ENCODE assay signal across 13 cellular contexts in the genomic region with DNA sequence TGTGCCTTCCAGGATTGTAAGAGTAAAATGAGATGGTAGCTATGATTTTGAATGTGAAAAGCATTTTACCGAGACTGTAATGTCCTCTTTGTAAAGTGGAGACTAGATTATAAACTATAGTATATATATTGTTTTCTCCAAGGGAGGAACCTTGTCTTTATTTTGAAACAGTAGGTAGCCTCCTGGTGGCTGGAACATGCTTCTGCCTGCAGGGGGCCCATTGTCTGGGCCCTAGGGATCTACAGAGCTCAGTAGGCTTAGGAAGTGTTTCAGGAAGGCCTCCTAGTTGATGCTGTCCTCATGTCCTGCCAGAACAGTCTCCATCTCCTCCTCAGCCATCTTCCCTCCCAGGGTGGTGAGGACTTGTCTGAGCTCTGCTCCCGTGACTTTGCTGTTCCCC. TPM values are rescaled to one million over a fixed set of nuclear protein-coding genes. Genes with fewer than 3 reads are reported as not detected.
DNase-seq lines count a peak whose midpoint lies in the region; ATAC-seq, FAIRE-seq and TF ChIP-seq lines count a peak whose summit lies in the region.
"Had no signal": no experiment of that assay in that cellular context is flagged by ENCODE, and none has a peak within 500 bp of the region (broad histone marks: within the 10 kb centered on the region; RNA-seq: fewer than 3 reads in every experiment).

No MANE protein-coding gene starts in this region.

- H3K27me3 Mint-ChIP-seq in activated CD8-positive, alpha-beta T cell treated with anti-CD3 and anti-CD28 coated beads for 36 hours, result no peaks in the 10 kb centered on the region
- H3K27me3 Mint-ChIP-seq in activated CD8-positive, alpha-beta T cell treated with anti-CD3 and anti-CD28 coated beads, Interleukin-2, amount 10 ng/mL, durations not matched to agents 7 days and 5 days (ENCODE audit: low read depth), result no peaks in the 10 kb centered on the region

- H3K27ac ChIP-seq in GM12878 (ENCODE audit: control insufficient read depth, insufficient read depth), result no peak overlapping the region
- H3K27ac ChIP-seq: coronary artery, parathyroid adenoma had no signal

- no peak overlapping the region for H3K27ac Mint-ChIP-seq in activated CD8-positive, alpha-beta T cell treated with anti-CD3 and anti-CD28 coated beads for 36 hours
- H3K27ac Mint-ChIP-seq in activated CD8-positive, alpha-beta T cell treated with anti-CD3 and anti-CD28 coated beads, Interleukin-2, amount 10 ng/mL, durations not matched to agents 7 days and 5 days, result no peak overlapping the region

- H3K27me3 ChIP-seq in GM12878 (replicated peaks in 1 of 2; ENCODE audit: control insufficient read depth in 2 of 2, insufficient read depth in 2 of 2, low read length in 1 of 2), result no peaks in the 10 kb centered on the region

- ATAC-seq in activated CD8-positive, alpha-beta T cell treated with anti-CD3 and anti-CD28 coated beads for 36 hours, result no peak
- ATAC-seq in activated CD8-positive, alpha-beta T cell treated with anti-CD3 and anti-CD28 coated beads, Interleukin-2, amount 10 ng/mL, durations not matched to agents 7 days and 5 days, result no peak
- ATAC-seq in GM12878 (no peak), HG03139 (IDR thresholded peaks at IDR 0.05; ENCODE audit: unreplicated experiment) (no peak)

- H3K4me1 Mint-ChIP-seq in activated CD8-positive, alpha-beta T cell treated with anti-CD3 and anti-CD28 coated beads for 36 hours (ENCODE audit: low read depth), result peaks cover 33% of the 10 kb centered on the region
- peaks cover 42% of the 10 kb centered on the region for H3K4me1 Mint-ChIP-seq in activated CD8-positive, alpha-beta T cell treated with anti-CD3 and anti-CD28 coated beads, Interleukin-2, amount 10 ng/mL, durations not matched to agents 7 days and 5 days (ENCODE audit: low read depth)

- no TSS peak for BruUV-seq in GM12878 (replicated peaks; lab: Mats Ljungman, UMichigan)

- no peaks in the 10 kb centered on the region for H3K9me3 ChIP-seq in GM12878 (replicated peaks; ENCODE audit: control insufficient read depth, insufficient read depth, low read length)

- TF ChIP-seq RAD21 in GM12878 (IDR thresholded peaks at IDR 0.05; ENCODE audit: insufficient read depth, low read depth, low read length), result no peak

- CTCF ChIA-PET in activated CD8-positive, alpha-beta T cell treated with anti-CD3 and anti-CD28 coated beads for 36 hours (lab: Charles Lee), result interaction anchor here (1.0 to 8.3 kb wide), 3 partner anchors 11 to 94 kb away, joined by 3 to 77 read pairs (median 7); partner anchors contain the start of gene IDH1
- CTCF ChIA-PET in activated CD8-positive, alpha-beta T cell treated with anti-CD3 and anti-CD28 coated beads, Interleukin-2, amount 10 ng/mL, durations not matched to agents 7 days and 5 days (lab: Charles Lee), result interaction anchor here (0.8 to 8.4 kb wide), 4 partner anchors 11 to 94 kb away, joined by 3 to 106 read pairs (median 6); partner anchors contain the start of gene IDH1
- CTCF ChIA-PET in GM12878 (lab: Yijun Ruan, JAX), result interaction anchor here (0.6 to 6.2 kb wide), 9 partner anchors 11 to 94 kb away, joined by 3 to 69 read pairs (median 6); partner anchors contain the start of gene IDH1

- H4K20me1 ChIP-seq in GM12878 (ENCODE audit: control insufficient read depth, insufficient read depth), result no peaks in the 10 kb centered on the region

- H2AFZ ChIP-seq in GM12878 (ENCODE audit: control insufficient read depth, low read depth, low read length), result no peak overlapping the region
- H2AFZ ChIP-seq: parathyroid adenoma had no signal

- peak; percentile 21 for DNase-seq in activated CD8-positive, alpha-beta T cell treated with anti-CD3 and anti-CD28 coated beads for 36 hours
- no peak for DNase-seq in activated CD8-positive, alpha-beta T cell treated with anti-CD3 and anti-CD28 coated beads, Interleukin-2, amount 10 ng/mL, durations not matched to agents 7 days and 5 days
- DNase-seq in HuH-7 (ENCODE audit: low spot score) (peak; percentile 39), GM12878 (ENCODE audit: low read depth, low spot score) (no peak), retinal pigment epithelial cell (ENCODE audit: low read depth) (no peak), ACHN (no peak)
- DNase-seq in activated CD4-positive, alpha-beta T cell treated with anti-CD3 and anti-CD28 coated beads for 1 hour, result no peak
- DNase-seq: NCI-H510A; stimulated activated CD4-positive, alpha-beta T cell treated with anti-CD3 and anti-CD28 coated beads, Interleukin-15, amount 100 ng/mL, for 24 hours; T-helper 9 cell had no signal

- TF ChIP-seq CTCF in activated CD8-positive, alpha-beta T cell treated with anti-CD3 and anti-CD28 coated beads for 36 hours (IDR thresholded peaks at IDR 0.05), result peak; percentile 20
- TF ChIP-seq CTCF in GM12878 (IDR thresholded peaks at IDR 0.05 in 2 of 3, conservative IDR thresholded peaks at IDR 0.05 in 1 of 3; ENCODE audit: control insufficient read depth in 2 of 3, extremely low read depth in 1 of 3, insufficient read depth in 1 of 3, low read depth in 3 of 3, low read length in 3 of 3) (peak in 2 of 3 experiments; percentile 24 to 27; a peak in 1 of 6 replicates), retinal pigment epithelial cell (conservative IDR thresholded peaks at IDR 0.05; ENCODE audit: low read depth, low read length) (peak; percentile 17)

- H3K36me3 ChIP-seq in GM12878 (ENCODE audit: control insufficient read depth in 2 of 2, insufficient read depth in 2 of 2, low read length in 1 of 2), result peaks cover 0 to 11% of the 10 kb centered on the region in 2 experiments; a peak in 1 of 4 replicates

- POLR2A ChIA-PET in activated CD8-positive, alpha-beta T cell treated with anti-CD3 and anti-CD28 coated beads for 36 hours (lab: Charles Lee), result no interaction called here
- POLR2A ChIA-PET in activated CD8-positive, alpha-beta T cell treated with anti-CD3 and anti-CD28 coated beads, Interleukin-2, amount 10 ng/mL, durations not matched to agents 7 days and 5 days (lab: Charles Lee), result interaction anchor here (0.8 kb wide), 1 partner anchor 434 kb away, joined by 3 read pairs; no protein-coding TSS in a partner anchor
- POLR2A ChIA-PET in GM12878 (lab: Charles Lee), result interaction anchor here (0.6 to 5.7 kb wide), 8 partner anchors 9 to 943 kb away, joined by 3 to 68 read pairs (median 4); no protein-coding TSS in a partner anchor

- H3K9ac ChIP-seq in GM12878 (ENCODE audit: control insufficient read depth, insufficient read depth, low read length), result no peak overlapping the region
- H3K9ac ChIP-seq: parathyroid adenoma had no signal

- RAD21 ChIA-PET in GM12878 (lab: Charles Lee; ENCODE audit: unreplicated experiment), result interaction anchor here (0.6 to 5.3 kb wide), 7 partner anchors 16 to 503 kb away, joined by 3 to 43 read pairs (median 4); partner anchors contain the start of gene IDH1

- TF ChIP-seq POLR2A in GM12878 (IDR thresholded peaks at IDR 0.05; ENCODE audit: low read depth, low read length), result no peak

- in situ Hi-C loops in GM12878 (cut with MboI) (no loop called here), ACHN (cut with HindIII; ENCODE audit: low pct_ligation_motif_present, low pct_unique_long_range_greater_than_20kb, low sequenced_read_pairs) (no loop called here)

- intact Hi-C loops in activated CD8-positive, alpha-beta T cell treated with anti-CD3 and anti-CD28 coated beads for 36 hours (cut with micrococcal nuclease), result loop anchor here (10.0 kb wide), 1 partner anchor 644 kb away; the partner anchor contains the start of gene METTL21A
- intact Hi-C loops in GM12878 (cut with micrococcal nuclease; ENCODE audit: unreplicated experiment), result loop anchor here (5.0 to 10.0 kb wide), 2 partner anchors 93 to 734 kb away; no protein-coding TSS in a partner anchor

- no peak for TF ChIP-seq EP300 in GM12878 (IDR thresholded peaks at IDR 0.05; ENCODE audit: borderline replicate concordance in 1 of 2, control insufficient read depth in 1 of 2, low read depth in 2 of 2, low read length in 2 of 2)

- H3K4me3 Mint-ChIP-seq in activated CD8-positive, alpha-beta T cell treated with anti-CD3 and anti-CD28 coated beads for 36 hours, result no peak overlapping the region
- no peak overlapping the region for H3K4me3 Mint-ChIP-seq in activated CD8-positive, alpha-beta T cell treated with anti-CD3 and anti-CD28 coated beads, Interleukin-2, amount 10 ng/mL, durations not matched to agents 7 days and 5 days

- no peak for FAIRE-seq in GM12878 (lab: Jason Lieb, UNC)

- peaks cover 8% of the 10 kb centered on the region for H3K4me1 ChIP-seq in GM12878 (ENCODE audit: control insufficient read depth, insufficient read depth, low read length)

- H3K4me3 ChIP-seq in GM12878, result peak overlapping the region; percentile 34
- H3K4me3 ChIP-seq in retinal pigment epithelial cell (ENCODE audit: low read length), result no peak overlapping the region
- H3K4me3 ChIP-seq: coronary artery had no signal

- H3K36me3 Mint-ChIP-seq in activated CD8-positive, alpha-beta T cell treated with anti-CD3 and anti-CD28 coated beads for 36 hours (ENCODE audit: low read depth), result peaks cover 16% of the 10 kb centered on the region
- peaks cover 31% of the 10 kb centered on the region for H3K36me3 Mint-ChIP-seq in activated CD8-positive, alpha-beta T cell treated with anti-CD3 and anti-CD28 coated beads, Interleukin-2, amount 10 ng/mL, durations not matched to agents 7 days and 5 days (ENCODE audit: low read depth)

- peaks cover 39% of the 10 kb centered on the region for H3K79me2 ChIP-seq in GM12878 (ENCODE audit: control insufficient read depth, insufficient read depth, low read length)

- H3K9me3 Mint-ChIP-seq in activated CD8-positive, alpha-beta T cell treated with anti-CD3 and anti-CD28 coated beads for 36 hours, result no peaks in the 10 kb centered on the region
- H3K9me3 Mint-ChIP-seq in activated CD8-positive, alpha-beta T cell treated with anti-CD3 and anti-CD28 coated beads, Interleukin-2, amount 10 ng/mL, durations not matched to agents 7 days and 5 days (ENCODE audit: insufficient read depth), result no peaks in the 10 kb centered on the region

- SMC1A ChIA-PET in GM12878 (lab: Charles Lee; ENCODE audit: uncharacterized antibody, unreplicated experiment), result interaction anchor here (0.6 to 8.9 kb wide), 11 partner anchors 11 to 98 kb away, joined by 3 to 77 read pairs (median 4); partner anchors contain the start of gene IDH1

- H3K4me2 ChIP-seq in GM12878 (ENCODE audit: control insufficient read depth, insufficient read depth), result peak overlapping the region; percentile 26; the same call in 1 of the 2 replicates

- WGBS in GM12878 (ENCODE audit: insufficient coverage, insufficient replicate concordance, low lambda C conversion rate, missing lambda C conversion rate), result 96% methylated on average over 1 of the region's 2 CpGs

RNA-seq across cellular contexts. Expression of gene PIKFYVE, which starts 3.0 kb away (rescaled TPM):
- 10 to 100 TPM; 16.4 to 16.9 TPM for total RNA-seq in activated CD8-positive, alpha-beta T cell treated with anti-CD3 and anti-CD28 coated beads for 36 hours
- total RNA-seq in activated CD8-positive, alpha-beta T cell treated with anti-CD3 and anti-CD28 coated beads, Interleukin-2, amount 10 ng/mL, durations not matched to agents 7 days and 5 days, result 10 to 100 TPM; 27.4 to 29.3 TPM
- 180 and 182 TPM in 2 replicates for total RNA-seq in GM12878 (2013; cell fraction: nucleolus; rRNA removed)
- 26.8 and 31.3 TPM in 2 replicates for total RNA-seq in GM12878 (2014; rRNA removed)
- 28.4 and 29.9 TPM in 2 replicates for total RNA-seq in GM12878 (2014; rRNA removed; fragmentation: Illumina TruSeq; extraction: Trizol)
- 21.1 and 21.2 TPM in 2 replicates for total RNA-seq in GM12878 (2021)
- 7.8 TPM for polyA plus RNA-seq in GM12878 (2011; ENCODE audit: low read depth)
- polyA plus RNA-seq in GM12878 (2011; rRNA removed), result 41.7 and 57.9 TPM in 2 replicates
- 18.5 and 21.3 TPM in 2 replicates for polyA plus RNA-seq in GM12878 (2011; cell fraction: cytosol; rRNA removed)
- polyA plus RNA-seq in GM12878 (2011; cell fraction: nucleus; rRNA removed), result 52.2 and 58.8 TPM in 2 replicates
- 9.9 and 11.6 TPM in 2 replicates for polyA plus RNA-seq in GM12878 (2012)
- 24.5 and 31.0 TPM in 2 replicates for polyA plus RNA-seq in GM12878 (2014; fragmentation: Illumina TruSeq; extraction: Trizol)
- polyA plus RNA-seq in GM12878 (2014; fragmentation: Nextera tagmentation; extraction: Ambion mirVana), result 1 to 10 TPM; 5.2 to 5.5 TPM
- polyA plus RNA-seq in GM12878 (2014; rRNA removed), result 15.6 and 18.0 TPM in 2 replicates
- 1 to 10 TPM; 9.6 to 9.9 TPM for polyA plus RNA-seq in GM12878 (2016; fragmentation: Nextera tagmentation; extraction: Ambion mirVana)
- polyA minus RNA-seq in GM12878 (2011; rRNA and poly(A)+ RNA removed), result 89.7 and 93.4 TPM in 2 replicates
- 21.1 and 26.6 TPM in 2 replicates for polyA minus RNA-seq in GM12878 (2011; cell fraction: cytosol; rRNA and poly(A)+ RNA removed)
- 90.8 and 125 TPM in 2 replicates for polyA minus RNA-seq in GM12878 (2011; cell fraction: nucleus; rRNA and poly(A)+ RNA removed)

RNA-seq across cellular contexts. Expression of gene IDH1, which starts 14.2 kb away (rescaled TPM):
- 10 to 100 TPM; 19.0 to 19.7 TPM for total RNA-seq in activated CD8-positive, alpha-beta T cell treated with anti-CD3 and anti-CD28 coated beads for 36 hours
- 10 to 100 TPM; 29.0 to 29.5 TPM for total RNA-seq in activated CD8-positive, alpha-beta T cell treated with anti-CD3 and anti-CD28 coated beads, Interleukin-2, amount 10 ng/mL, durations not matched to agents 7 days and 5 days
- 79.4 and 80.2 TPM in 2 replicates for total RNA-seq in GM12878 (2013; cell fraction: nucleolus; rRNA removed)
- 39.0 and 51.9 TPM in 2 replicates for total RNA-seq in GM12878 (2014; rRNA removed)
- total RNA-seq in GM12878 (2014; rRNA removed; fragmentation: Illumina TruSeq; extraction: Trizol), result 57.1 and 58.1 TPM in 2 replicates
- 45.4 and 46.4 TPM in 2 replicates for total RNA-seq in GM12878 (2021)
- 16.3 TPM for polyA plus RNA-seq in GM12878 (2011; ENCODE audit: low read depth)
- 114 and 164 TPM in 2 replicates for polyA plus RNA-seq in GM12878 (2011; rRNA removed)
- polyA plus RNA-seq in GM12878 (2011; cell fraction: cytosol; rRNA removed), result 45.2 and 53.2 TPM in 2 replicates
- polyA plus RNA-seq in GM12878 (2011; cell fraction: nucleus; rRNA removed), result 70.4 and 77.8 TPM in 2 replicates
- polyA plus RNA-seq in GM12878 (2012), result 17.2 and 27.7 TPM in 2 replicates
- 54.4 and 72.1 TPM in 2 replicates for polyA plus RNA-seq in GM12878 (2014; fragmentation: Illumina TruSeq; extraction: Trizol)
- polyA plus RNA-seq in GM12878 (2014; fragmentation: Nextera tagmentation; extraction: Ambion mirVana), result 10 to 100 TPM; 56.0 to 67.7 TPM
- polyA plus RNA-seq in GM12878 (2014; rRNA removed), result 35.8 and 46.9 TPM in 2 replicates
- polyA plus RNA-seq in GM12878 (2016; fragmentation: Nextera tagmentation; extraction: Ambion mirVana), result 10 to 100 TPM; 48.9 to 55.6 TPM
- 67.4 and 80.6 TPM in 2 replicates for polyA minus RNA-seq in GM12878 (2011; rRNA and poly(A)+ RNA removed)
- 23.7 and 25.6 TPM in 2 replicates for polyA minus RNA-seq in GM12878 (2011; cell fraction: cytosol; rRNA and poly(A)+ RNA removed)
- 41.2 and 65.1 TPM in 2 replicates for polyA minus RNA-seq in GM12878 (2011; cell fraction: nucleus; rRNA and poly(A)+ RNA removed)

Comparison
In these comparisons a context has a peak if more than half of its experiments do, and no peak if none do; other contexts are left out.
1. DNase-seq: peak in activated CD8-positive, alpha-beta T cell treated with anti-CD3 and anti-CD28 coated beads for 36 hours (single experiment) and HuH-7 (single experiment); none in activated CD8-positive, alpha-beta T cell treated with anti-CD3 and anti-CD28 coated beads, Interleukin-2, amount 10 ng/mL, durations not matched to agents 7 days and 5 days (single experiment), GM12878 (single experiment), retinal pigment epithelial cell (single experiment), ACHN (single experiment) and activated CD4-positive, alpha-beta T cell treated with anti-CD3 and anti-CD28 coated beads for 1 hour (single experiment).
2. Peak in every context shown above with its lines, with median percentiles within 50 percentile points of each other: CTCF ChIP-seq.